In the genomic region with DNA sequence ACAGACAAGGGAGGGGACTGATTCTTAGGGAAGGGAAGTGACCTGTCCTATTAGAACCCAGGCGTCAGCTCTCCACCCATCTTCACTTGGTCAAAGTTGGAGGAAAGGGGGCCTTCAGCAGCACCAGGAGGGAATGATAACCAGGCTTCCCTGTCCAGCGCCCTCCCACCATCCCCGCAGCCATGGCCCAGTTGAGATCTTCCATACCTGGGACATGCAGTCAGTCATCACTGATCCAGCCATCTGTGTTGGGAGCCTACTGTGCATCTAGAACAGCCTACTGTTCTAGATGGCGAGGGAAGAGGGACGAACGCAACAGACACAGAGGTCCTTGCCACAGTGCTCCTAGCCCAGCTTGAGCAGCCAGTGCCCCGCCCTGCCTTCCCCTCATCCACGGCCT, we compare ENCODE assay signal across 22 cellular contexts.
"Had no signal": no experiment of that assay in that cellular context is flagged by ENCODE, and none has a peak within 500 bp of the region (broad histone marks: within the 10 kb centered on the region; RNA-seq: fewer than 3 reads in every experiment).

No MANE protein-coding gene starts in this region.

- DNase-seq: activated CD4-positive, alpha-beta T cell treated with anti-CD3 and anti-CD28 coated beads, Interleukin-2, amount 50 U/mL, for 1 hour; activated CD4-positive, CD25-positive, alpha-beta regulatory T cell treated with anti-CD3 and anti-CD28 coated beads, Interleukin-2, amount 50 U/mL, for 72 hours; activated CD8-positive, alpha-beta memory T cell treated with anti-CD3 and anti-CD28 coated beads, Interleukin-2, amount 50 U/mL, for 4 hours; activated effector memory CD4-positive, alpha-beta T cell treated with Interleukin-2 at 50 U/mL for 16 hours; activated naive CD4-positive, alpha-beta T cell treated with anti-CD3 and anti-CD28 coated beads, Interleukin-2, amount 50 U/mL, for 16 hours; activated T-cell treated with anti-CD3 and anti-CD28 coated beads, Interleukin-2, amount 50 U/mL, for 4 hours; adrenal gland; effector memory CD8-positive, alpha-beta T cell; foreskin keratinocyte; midbrain; right cardiac atrium; small intestine; stimulated activated CD4-positive, alpha-beta T cell treated with anti-CD3 and anti-CD28 coated beads, Interleukin-4, amount 100 ng/mL, for 24 hours; SW 1271; T-helper 2 cell had no signal

- H3K27me3 ChIP-seq: adrenal gland, foreskin keratinocyte, hepatocyte had no signal

- H3K9me3 ChIP-seq: adrenal gland, prostate gland, thoracic aorta had no signal

- H3K4me3 ChIP-seq: adrenal gland, hepatocyte, lung, prostate gland, thoracic aorta had no signal

- H3K36me3 ChIP-seq: adrenal gland, prostate gland, thoracic aorta had no signal

- H3K27ac ChIP-seq: adrenal gland, epithelial cell of prostate, foreskin keratinocyte, hepatocyte, prostate gland, thoracic aorta, VCaP had no signal

- ATAC-seq: activated T-cell treated with anti-CD3 and anti-CD28 coated beads, Interleukin-2, amount 50 U/mL, for 4 hours; effector memory CD8-positive, alpha-beta T cell; foreskin keratinocyte; right cardiac atrium; stimulated activated effector memory CD8-positive, alpha-beta T cell treated with anti-CD3 and anti-CD28 coated beads, Interleukin-12 subunit alpha, Interleukin-12 subunit beta, amount 100 ng/mL, for 72 hours had no signal

- H3K4me1 ChIP-seq: adrenal gland, prostate gland had no signal
